8 cellular contexts compared by ENCODE assay signal in the genomic region with DNA sequence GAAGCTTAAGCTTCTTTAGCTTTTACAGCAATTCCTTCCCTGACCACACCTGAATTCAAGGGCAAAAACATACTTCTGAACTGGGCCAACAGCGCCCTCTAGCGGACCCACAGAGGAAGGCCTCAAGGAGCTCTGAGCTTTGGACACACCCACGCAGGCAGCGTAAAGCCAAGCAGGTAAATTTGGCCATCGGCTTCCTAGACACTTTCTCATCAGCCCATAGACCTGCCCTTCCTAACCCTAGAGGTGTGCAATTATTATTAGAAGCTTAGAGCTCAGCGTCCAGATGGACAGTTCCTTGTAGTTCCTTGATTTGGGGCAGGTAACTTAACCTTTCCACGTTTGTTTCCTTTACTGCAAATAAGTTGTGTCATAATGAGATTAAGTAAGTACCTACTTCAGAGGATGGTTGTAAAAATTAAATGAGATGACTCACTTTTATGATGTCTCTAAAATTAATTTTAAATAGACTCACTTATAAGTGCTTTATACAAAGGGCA. TPM values are rescaled to one million over a fixed set of nuclear protein-coding genes. Genes with fewer than 3 reads are reported as not detected.
DNase-seq lines count a peak whose midpoint lies in the region; ATAC-seq and TF ChIP-seq lines count a peak whose summit lies in the region.

No MANE protein-coding gene starts in this region.

- H3K27ac Mint-ChIP-seq in glutamatergic neuron (ENCODE audit: unreplicated experiment), result no peak overlapping the region

- DNase-seq in G401 (ENCODE audit: low spot score) (peak; percentile 77), MV-4-11 (lab: John Stamatoyannopoulos, UW) (peak; percentile 53), SK-MEL-5 (ENCODE audit: low read depth, low spot score) (peak; percentile 89), glutamatergic neuron (peak; percentile 82), retina (peak; percentile 64)
- peak; percentile 90 for DNase-seq in activated effector memory CD4-positive, alpha-beta T cell treated with anti-CD3 and anti-CD28 coated beads, Interleukin-2, amount 50 U/mL, for 16 hours

- H3K4me1 Mint-ChIP-seq in glutamatergic neuron (ENCODE audit: low read depth, unreplicated experiment), result no peaks in the 10 kb centered on the region

- TF ChIP-seq CTCF in glutamatergic neuron (IDR thresholded peaks at IDR 0.05; ENCODE audit: partially characterized antibody, unreplicated experiment), result peak; percentile 99

- H3K4me3 Mint-ChIP-seq in glutamatergic neuron (ENCODE audit: unreplicated experiment), result no peak overlapping the region

- H3K9me3 Mint-ChIP-seq in glutamatergic neuron (ENCODE audit: unreplicated experiment), result no peaks in the 10 kb centered on the region

- in situ Hi-C loops in G401 (cut with HindIII; ENCODE audit: low sequenced_read_pairs), result no loop called here
- in situ Hi-C loops in SK-MEL-5 (cut with HindIII; ENCODE audit: low pct_unique_long_range_greater_than_20kb, low sequenced_read_pairs), result no loop called here

- H3K36me3 Mint-ChIP-seq in glutamatergic neuron (ENCODE audit: unreplicated experiment), result no peaks in the 10 kb centered on the region

- peaks cover 5% of the 10 kb centered on the region for H3K27me3 Mint-ChIP-seq in glutamatergic neuron (ENCODE audit: unreplicated experiment)

- ATAC-seq in GM19324 (IDR thresholded peaks at IDR 0.05; ENCODE audit: low FRiP score, unreplicated experiment), result no peak
- ATAC-seq in GM21390 (IDR thresholded peaks at IDR 0.05; ENCODE audit: unreplicated experiment), result no peak

RNA-seq across cellular contexts. Expression of gene HMGXB4, which starts 25.7 kb away (rescaled TPM):
- 22.5 and 30.2 TPM in 2 replicates for total RNA-seq in G401 (2014; rRNA removed; shearing (Covaris generic))
- 15.1 and 16.9 TPM in 2 replicates for total RNA-seq in SK-MEL-5 (2014; rRNA removed; shearing (Covaris generic))
- 32.1 and 45.1 TPM in 2 replicates for polyA plus RNA-seq in SK-MEL-5 (2015; cell fraction: cytosol; rRNA removed)
- 32.4 and 49.1 TPM in 2 replicates for polyA plus RNA-seq in SK-MEL-5 (2015; cell fraction: nucleus; rRNA removed)
- 14.4 TPM for total RNA-seq in glutamatergic neuron (ENCODE audit: unreplicated experiment)
